8 cellular contexts compared by ENCODE assay signal in the genomic region with DNA sequence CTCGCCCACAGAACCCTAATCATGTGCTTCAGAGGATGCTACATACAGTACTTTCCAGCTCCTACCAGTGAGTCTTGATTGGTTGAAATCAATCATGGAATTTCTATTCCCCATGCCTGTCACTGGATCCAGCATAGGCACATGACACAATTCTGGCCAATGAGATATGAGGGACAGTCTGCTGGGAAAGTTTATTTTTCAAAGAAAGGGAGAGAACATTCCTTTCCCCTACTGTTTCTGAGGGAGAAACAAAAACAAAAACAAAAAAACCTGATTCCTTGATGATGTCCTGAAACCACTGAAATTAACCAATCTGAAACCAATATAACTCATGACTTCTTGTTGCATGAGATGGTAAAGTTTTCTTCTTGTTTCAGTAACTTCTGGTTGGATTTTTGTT. TPM values are rescaled to one million over a fixed set of nuclear protein-coding genes. Genes with fewer than 3 reads are reported as not detected.
DNase-seq lines count a peak whose midpoint lies in the region; ATAC-seq, FAIRE-seq and TF ChIP-seq lines count a peak whose summit lies in the region.

No MANE protein-coding gene starts in this region.

- peak overlapping the region; percentile 28 for H3K27ac Mint-ChIP-seq in stimulated activated naive CD8-positive, alpha-beta T cell treated with anti-CD3 and anti-CD28 coated beads, Interleukin-15, Interleukin-2, amounts not matched to agents 100 ng/mL and 50 ng/mL, for 24 hours

- no peak for DNase-seq in stimulated activated naive CD8-positive, alpha-beta T cell treated with anti-CD3 and anti-CD28 coated beads, Interleukin-15, Interleukin-2, amounts not matched to agents 100 U/mL and 50 U/mL, for 24 hours
- DNase-seq in PC-9 (no peak), fibroblast of gingiva (ENCODE audit: low read depth) (peak; percentile 81), urothelium cell line (ENCODE audit: low spot score) (peak; percentile 23)
- DNase-seq in stimulated activated CD8-positive, alpha-beta memory T cell treated with anti-CD3 and anti-CD28 coated beads, Interleukin-4, amount 100 ng/mL, for 48 hours: no peak

- H3K4me2 ChIP-seq in PC-9: peak overlapping the region; percentile 73

- H3K9me3 Mint-ChIP-seq in stimulated activated naive CD8-positive, alpha-beta T cell treated with anti-CD3 and anti-CD28 coated beads, Interleukin-15, Interleukin-2, amounts not matched to agents 100 ng/mL and 50 ng/mL, for 24 hours: no peaks in the 10 kb centered on the region

- FAIRE-seq in urothelium cell line (lab: Jason Lieb, UNC): no peak

- H3K9me3 ChIP-seq in PC-9 (ENCODE audit: insufficient read depth, low read depth): no peaks in the 10 kb centered on the region; the same call in 1 of the 2 replicates

- peak overlapping the region; percentile 52; the same call in 1 of the 2 replicates for H2AFZ ChIP-seq in PC-9

- H3K27me3 Mint-ChIP-seq in stimulated activated naive CD8-positive, alpha-beta T cell treated with anti-CD3 and anti-CD28 coated beads, Interleukin-15, Interleukin-2, amounts not matched to agents 100 ng/mL and 50 ng/mL, for 24 hours: peaks cover 18% of the 10 kb centered on the region

- H3K4me1 ChIP-seq in PC-9 (replicated peaks; ENCODE audit: insufficient read depth): peaks cover 38% of the 10 kb centered on the region

- CTCF ChIA-PET in PC-9 (lab: Charles Lee): no interaction called here

- peak overlapping the region; percentile 32 for H3K4me3 Mint-ChIP-seq in stimulated activated naive CD8-positive, alpha-beta T cell treated with anti-CD3 and anti-CD28 coated beads, Interleukin-15, Interleukin-2, amounts not matched to agents 100 ng/mL and 50 ng/mL, for 24 hours

- POLR2A ChIA-PET in PC-9 (lab: Charles Lee; ENCODE audit: unreplicated experiment): interaction anchor here (0.6 kb wide), 1 partner anchor 74 kb away, joined by 13 read pairs; no protein-coding TSS in a partner anchor

- H3K36me3 ChIP-seq in PC-9 (ENCODE audit: low read depth): no peaks in the 10 kb centered on the region

- H3K4me3 ChIP-seq in PC-9: peak overlapping the region; percentile 43; the same call in 1 of the 2 replicates

- H3K27ac ChIP-seq in PC-9: peak overlapping the region; percentile 74

- TF ChIP-seq CTCF in PC-9 (conservative IDR thresholded peaks at IDR 0.05): no peak

- H3F3A ChIP-seq in PC-9 (ENCODE audit: insufficient read depth, low read depth): peaks cover 31% of the 10 kb centered on the region

- no TSS peak for BruUV-seq in PC-9 (replicated peaks; lab: Mats Ljungman, UMichigan)

- peaks cover 7% of the 10 kb centered on the region for H4K20me1 ChIP-seq in PC-9 (ENCODE audit: insufficient read depth)

- no peaks in the 10 kb centered on the region for H3K27me3 ChIP-seq in PC-9 (ENCODE audit: insufficient read depth, low read depth)

- intact Hi-C loops in PC-9 (cut with micrococcal nuclease; ENCODE audit: unreplicated experiment): loop anchor here (2.0 to 5.0 kb wide), 3 partner anchors 15 to 275 kb away; a partner anchor contains a TSS

- no peak for ATAC-seq in stimulated activated naive CD8-positive, alpha-beta T cell treated with anti-CD3 and anti-CD28 coated beads, Interleukin-15, Interleukin-2, amounts not matched to agents 100 U/mL and 50 U/mL, for 24 hours
- ATAC-seq in HG02642 (IDR thresholded peaks at IDR 0.05; ENCODE audit: poor library complexity, unreplicated experiment) (no peak), HG03469 (IDR thresholded peaks at IDR 0.05; ENCODE audit: unreplicated experiment) (no peak)

- H3K79me2 ChIP-seq in PC-9 (ENCODE audit: low read depth): peaks cover 14% of the 10 kb centered on the region

- no peaks in the 10 kb centered on the region for H3K9me2 ChIP-seq in PC-9 (ENCODE audit: insufficient read depth)

- H3K36me3 Mint-ChIP-seq in stimulated activated naive CD8-positive, alpha-beta T cell treated with anti-CD3 and anti-CD28 coated beads, Interleukin-15, Interleukin-2, amounts not matched to agents 100 ng/mL and 50 ng/mL, for 24 hours (ENCODE audit: low read depth): no peaks in the 10 kb centered on the region

- H3K4me1 Mint-ChIP-seq in stimulated activated naive CD8-positive, alpha-beta T cell treated with anti-CD3 and anti-CD28 coated beads, Interleukin-15, Interleukin-2, amounts not matched to agents 100 ng/mL and 50 ng/mL, for 24 hours (ENCODE audit: low read depth): peaks cover 35% of the 10 kb centered on the region

RNA-seq across cellular contexts. Expression of a gene that starts 3.3 kb away (rescaled TPM):
- 206 and 211 TPM in 2 replicates for total RNA-seq in PC-9 (2021)

Comparison
In these comparisons a context has a peak if more than half of its experiments do, and no peak if none do; other contexts are left out.
1. DNase-seq: peak in fibroblast of gingiva (single experiment) and urothelium cell line (single experiment); none in stimulated activated naive CD8-positive, alpha-beta T cell treated with anti-CD3 and anti-CD28 coated beads, Interleukin-15, Interleukin-2, amounts not matched to agents 100 U/mL and 50 U/mL, for 24 hours (single experiment), PC-9 (0 of 2) and stimulated activated CD8-positive, alpha-beta memory T cell treated with anti-CD3 and anti-CD28 coated beads, Interleukin-4, amount 100 ng/mL, for 48 hours (single experiment).